In the genomic region with DNA sequence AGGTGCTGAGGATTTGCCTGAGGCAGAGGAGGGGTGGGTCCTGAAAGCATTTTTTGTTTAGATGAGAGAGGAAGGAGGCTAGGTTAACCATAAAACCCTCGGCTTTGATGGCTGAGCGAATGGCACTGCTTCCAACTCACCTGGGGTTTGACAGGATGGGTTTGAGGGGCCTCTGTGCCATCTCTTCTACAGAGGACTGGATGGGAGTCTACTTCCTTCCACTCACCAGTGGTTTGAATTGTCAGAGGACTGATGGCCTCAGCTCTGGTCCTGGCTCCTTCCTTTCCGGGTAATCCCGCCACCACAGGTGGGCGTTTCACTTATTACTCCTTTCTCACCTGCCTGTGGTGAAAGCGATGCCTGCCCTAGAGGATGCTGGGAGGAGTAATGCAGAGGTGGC, we compare ENCODE assay signal across 1 cellular context.
TF ChIP-seq lines count a peak whose summit lies in the region.

No MANE protein-coding gene starts in this region.

TF ChIP-seq in IMR-90, 13 proteins besides CTCF, POLR2A, EP300 and RAD21 (continued from another document):
- no peak for TF ChIP-seq NFE2L2 (IDR thresholded peaks at IDR 0.05; ENCODE audit: low read depth, low read length)
- TF ChIP-seq MXI1 (IDR thresholded peaks at IDR 0.05; ENCODE audit: borderline replicate concordance, low read depth, low read length) = no peak
- TF ChIP-seq CEBPB (IDR thresholded peaks at IDR 0.05; ENCODE audit: low read depth, low read length) = no peak
- no peak for TF ChIP-seq FOS (IDR thresholded peaks at IDR 0.05; ENCODE audit: low read depth, low read length)
- TF ChIP-seq RFX5 (IDR thresholded peaks at IDR 0.05; ENCODE audit: low read depth, low read length) = no peak
- no peak for TF ChIP-seq MAZ (IDR thresholded peaks at IDR 0.05; ENCODE audit: borderline replicate concordance, low read depth, low read length)
- TF ChIP-seq CHD1 (IDR thresholded peaks at IDR 0.05; ENCODE audit: low read depth, low read length) = no peak
- TF ChIP-seq, protein P1, sequence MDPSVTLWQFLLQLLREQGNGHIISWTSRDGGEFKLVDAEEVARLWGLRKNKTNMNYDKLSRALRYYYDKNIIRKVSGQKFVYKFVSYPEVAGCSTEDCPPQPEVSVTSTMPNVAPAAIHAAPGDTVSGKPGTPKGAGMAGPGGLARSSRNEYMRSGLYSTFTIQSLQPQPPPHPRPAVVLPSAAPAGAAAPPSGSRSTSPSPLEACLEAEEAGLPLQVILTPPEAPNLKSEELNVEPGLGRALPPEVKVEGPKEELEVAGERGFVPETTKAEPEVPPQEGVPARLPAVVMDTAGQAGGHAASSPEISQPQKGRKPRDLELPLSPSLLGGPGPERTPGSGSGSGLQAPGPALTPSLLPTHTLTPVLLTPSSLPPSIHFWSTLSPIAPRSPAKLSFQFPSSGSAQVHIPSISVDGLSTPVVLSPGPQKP (IDR thresholded peaks at IDR 0.05; ENCODE audit: borderline replicate concordance, low read depth, low read length) = no peak
- no peak for TF ChIP-seq MAFK (IDR thresholded peaks at IDR 0.05; ENCODE audit: low read depth, low read length)
- no peak for TF ChIP-seq SMC3 (IDR thresholded peaks at IDR 0.05; ENCODE audit: low read depth, low read length)
- no peak for TF ChIP-seq RCOR1 (IDR thresholded peaks at IDR 0.05; ENCODE audit: insufficient replicate concordance, low read length)
- no peak for TF ChIP-seq BHLHE40 (IDR thresholded peaks at IDR 0.05; ENCODE audit: low read depth, low read length)
